Comparison of ENCODE assay signal across 16 cellular contexts in the genomic region with DNA sequence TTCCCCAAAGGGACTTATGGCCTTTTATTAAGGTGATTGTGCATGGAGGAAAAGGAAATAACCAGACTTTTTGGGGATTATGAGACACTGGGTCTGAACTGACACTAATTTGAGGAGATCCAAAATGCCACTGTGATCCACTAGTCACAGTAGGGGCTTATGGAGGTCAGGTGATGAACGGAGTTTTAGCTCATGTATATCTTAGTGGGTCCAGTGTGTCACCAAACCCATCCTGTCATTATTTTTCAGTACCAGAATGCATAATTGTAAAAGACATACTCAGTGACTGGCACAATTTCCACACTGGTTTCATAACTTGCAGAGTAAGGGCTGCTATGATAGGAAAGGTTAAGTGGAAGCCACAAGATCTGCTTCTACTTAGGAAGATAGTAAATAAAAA.
DNase-seq lines count a peak whose midpoint lies in the region; ATAC-seq and TF ChIP-seq lines count a peak whose summit lies in the region.
"Had no signal": no experiment of that assay in that cellular context is flagged by ENCODE, and none has a peak within 500 bp of the region (broad histone marks: within the 10 kb centered on the region; RNA-seq: fewer than 3 reads in every experiment).

No MANE protein-coding gene starts in this region.

- H3K27me3 ChIP-seq in GM23338 (ENCODE audit: insufficient read depth) (no peaks in the 10 kb centered on the region), upper lobe of left lung (no peaks in the 10 kb centered on the region)

- no peak for TF ChIP-seq POLR2A in upper lobe of left lung (IDR thresholded peaks at IDR 0.05)

- TF ChIP-seq CTCF in GM23338 (conservative IDR thresholded peaks at IDR 0.05; ENCODE audit: low read depth in 2 of 2) (no peak), upper lobe of left lung (IDR thresholded peaks at IDR 0.05) (no peak)

- no peak for TF ChIP-seq EP300 in upper lobe of left lung (IDR thresholded peaks at IDR 0.05)

- no peaks in the 10 kb centered on the region for H4K20me1 ChIP-seq in GM23338 (replicated peaks; ENCODE audit: insufficient read depth)

- H3K9me3 ChIP-seq in upper lobe of left lung = no peaks in the 10 kb centered on the region

- peaks cover 0 to 2% of the 10 kb centered on the region in 2 donors for H3K36me3 Mint-ChIP-seq in activated T-cell treated with anti-CD3 and anti-CD28 coated beads, Interleukin-2, amount 50 U/mL, for 72 hours (ENCODE audit: insufficient read depth in 2 of 2)
- peaks cover 7% of the 10 kb centered on the region for H3K36me3 Mint-ChIP-seq in activated T-helper 2 cell treated with anti-CD3 and anti-CD28 coated beads, Interferon-gamma antibody, Interleukin-2, Interleukin-4, amounts not matched to agents 10 μg/mL and 5 μg/mL and 100 μg/mL, durations not matched to agents 14 hours and 24 hours and 36 hours (ENCODE audit: low read depth)
- no peaks in the 10 kb centered on the region; the same call in 2 of the 3 replicates for H3K36me3 Mint-ChIP-seq in GM23338 (ENCODE audit: low read depth)
- H3K36me3 Mint-ChIP-seq: CD4-positive, CD25-positive, alpha-beta regulatory T cell had no signal

- peak in 1 of 2 donors; percentile 8 for DNase-seq in activated T-cell treated with anti-CD3 and anti-CD28 coated beads, Interleukin-2, amount 50 U/mL, for 72 hours
- DNase-seq in activated T-cell treated with anti-CD3 and anti-CD28 coated beads, Interleukin-2, amount 50 U/mL, for 1 hour = no peak
- no peak for DNase-seq in activated T-helper 2 cell treated with anti-CD3 and anti-CD28 coated beads, Interferon-gamma antibody, Interleukin-2, Interleukin-4, amounts not matched to agents 10 μg/mL and 5 μg/mL and 100 μg/mL, durations not matched to agents 14 hours and 24 hours and 36 hours (ENCODE audit: low spot score)
- peak; percentile 8 for DNase-seq in fibroblast of peridontal ligament (ENCODE audit: extremely low read depth)
- DNase-seq in GM23338 (ENCODE audit: low spot score) = no peak
- DNase-seq in activated CD8-positive, alpha-beta memory T cell treated with anti-CD3 and anti-CD28 coated beads for 24 hours = no peak
- DNase-seq in upper lobe of left lung = no peak
- DNase-seq: H7, KBM-7, NCI-H1436, NCI-H2029, NCI-H2171, NCI-H446, NCI-H69 had no signal

- H3K9me2 ChIP-seq in GM23338 (ENCODE audit: insufficient read depth) = no peaks in the 10 kb centered on the region

- H3K9me3 Mint-ChIP-seq in activated T-cell treated with anti-CD3 and anti-CD28 coated beads, Interleukin-2, amount 50 U/mL, for 72 hours = no peaks in the 10 kb centered on the region
- peaks cover 19% of the 10 kb centered on the region for H3K9me3 Mint-ChIP-seq in activated T-helper 2 cell treated with anti-CD3 and anti-CD28 coated beads, Interferon-gamma antibody, Interleukin-2, Interleukin-4, amounts not matched to agents 10 μg/mL and 5 μg/mL and 100 μg/mL, durations not matched to agents 14 hours and 24 hours and 36 hours
- H3K9me3 Mint-ChIP-seq in GM23338 = no peaks in the 10 kb centered on the region

- H3K36me3 ChIP-seq in GM23338 (ENCODE audit: insufficient read depth) (no peaks in the 10 kb centered on the region), upper lobe of left lung (no peaks in the 10 kb centered on the region)

- peak overlapping the region; percentile 93 for H3K27ac Mint-ChIP-seq in activated T-cell treated with anti-CD3 and anti-CD28 coated beads, Interleukin-2, amount 50 U/mL, for 72 hours
- peak overlapping the region; percentile 85 for H3K27ac Mint-ChIP-seq in activated T-helper 2 cell treated with anti-CD3 and anti-CD28 coated beads, Interferon-gamma antibody, Interleukin-2, Interleukin-4, amounts not matched to agents 10 μg/mL and 5 μg/mL and 100 μg/mL, durations not matched to agents 14 hours and 24 hours and 36 hours
- no peak overlapping the region for H3K27ac Mint-ChIP-seq in GM23338
- H3K27ac Mint-ChIP-seq: B cell had no signal

- H3K4me3 ChIP-seq in GM23338 (no peak overlapping the region), upper lobe of left lung (no peak overlapping the region)

- no peaks in the 10 kb centered on the region; the same call in 1 of the 2 replicates for H3K4me1 ChIP-seq in GM23338 (ENCODE audit: insufficient read depth)
- H3K4me1 ChIP-seq in upper lobe of left lung = no peaks in the 10 kb centered on the region

- ATAC-seq in activated T-cell treated with anti-CD3 and anti-CD28 coated beads, Interleukin-2, amount 50 U/mL, for 72 hours (replicated peaks in 1 of 2) = peak; percentile 73 to 78
- ATAC-seq in GM23338 = no peak
- ATAC-seq in upper lobe of left lung (ENCODE audit: low FRiP score in 2 of 2) = no peak

- H3K79me2 ChIP-seq in GM23338 (replicated peaks; ENCODE audit: insufficient read depth) = no peaks in the 10 kb centered on the region

- peak overlapping the region; percentile 29 to 73 for H3K4me3 Mint-ChIP-seq in activated T-cell treated with anti-CD3 and anti-CD28 coated beads, Interleukin-2, amount 50 U/mL, for 72 hours
- no peak overlapping the region for H3K4me3 Mint-ChIP-seq in activated T-helper 2 cell treated with anti-CD3 and anti-CD28 coated beads, Interferon-gamma antibody, Interleukin-2, Interleukin-4, amounts not matched to agents 10 μg/mL and 5 μg/mL and 100 μg/mL, durations not matched to agents 14 hours and 24 hours and 36 hours (ENCODE audit: low read depth)
- no peak overlapping the region for H3K4me3 Mint-ChIP-seq in GM23338
- H3K4me3 Mint-ChIP-seq: B cell; CD4-positive, CD25-positive, alpha-beta regulatory T cell had no signal

- no peak overlapping the region for H3K4me2 ChIP-seq in GM23338

- no peak overlapping the region for H2AFZ ChIP-seq in GM23338

- 65 to 75% methylated on average over 1 of the region's 1 CpG for WGBS in upper lobe of left lung, 2 donors

- no peaks in the 10 kb centered on the region for H3F3A ChIP-seq in GM23338 (replicated peaks; ENCODE audit: low read depth)

- intact Hi-C loops in activated T-helper 2 cell treated with anti-CD3 and anti-CD28 coated beads, Interferon-gamma antibody, Interleukin-2, Interleukin-4, amounts not matched to agents 10 μg/mL and 5 μg/mL and 100 μg/mL, durations not matched to agents 14 hours and 24 hours and 36 hours (cut with micrococcal nuclease) = loop anchor here (1.0 to 10.0 kb wide), 4 partner anchors 11 to 729 kb away; no protein-coding TSS in a partner anchor

- peaks cover 40% of the 10 kb centered on the region for H3K4me1 Mint-ChIP-seq in activated T-cell treated with anti-CD3 and anti-CD28 coated beads, Interleukin-2, amount 50 U/mL, for 72 hours (ENCODE audit: low read depth)
- H3K4me1 Mint-ChIP-seq in activated T-helper 2 cell treated with anti-CD3 and anti-CD28 coated beads, Interferon-gamma antibody, Interleukin-2, Interleukin-4, amounts not matched to agents 10 μg/mL and 5 μg/mL and 100 μg/mL, durations not matched to agents 14 hours and 24 hours and 36 hours (ENCODE audit: low read depth) = peaks cover 42% of the 10 kb centered on the region
- peaks cover 5% of the 10 kb centered on the region; the same call in 2 of the 3 replicates for H3K4me1 Mint-ChIP-seq in GM23338

- H3K27ac ChIP-seq in GM23338 (ENCODE audit: low read depth) = no peak overlapping the region
- H3K27ac ChIP-seq in upper lobe of left lung = no peak overlapping the region

- H3K27me3 Mint-ChIP-seq in activated T-cell treated with anti-CD3 and anti-CD28 coated beads, Interleukin-2, amount 50 U/mL, for 72 hours (ENCODE audit: low read depth) = peaks cover 49% of the 10 kb centered on the region
- no peaks in the 10 kb centered on the region for H3K27me3 Mint-ChIP-seq in activated T-helper 2 cell treated with anti-CD3 and anti-CD28 coated beads, Interferon-gamma antibody, Interleukin-2, Interleukin-4, amounts not matched to agents 10 μg/mL and 5 μg/mL and 100 μg/mL, durations not matched to agents 14 hours and 24 hours and 36 hours (ENCODE audit: low read depth)
- H3K27me3 Mint-ChIP-seq in GM23338 (ENCODE audit: insufficient read depth, low read depth, poor library complexity) = no peaks in the 10 kb centered on the region
- H3K27me3 Mint-ChIP-seq: B cell; CD4-positive, CD25-positive, alpha-beta regulatory T cell had no signal

TF ChIP-seq in GM23338, 12 proteins besides CTCF, POLR2A, EP300 and RAD21 (continues in another document):
- TF ChIP-seq NANOG (IDR thresholded peaks at IDR 0.05; ENCODE audit: borderline replicate concordance) = no peak

Comparison
In these comparisons a context has a peak if more than half of its experiments do, and no peak if none do; other contexts are left out.
1. ATAC-seq: peak in activated T-cell treated with anti-CD3 and anti-CD28 coated beads, Interleukin-2, amount 50 U/mL, for 72 hours (2 of 2); none in GM23338 (single experiment) and upper lobe of left lung (0 of 2).
2. H3K4me3 Mint-ChIP-seq: peak in activated T-cell treated with anti-CD3 and anti-CD28 coated beads, Interleukin-2, amount 50 U/mL, for 72 hours (2 of 2); none in activated T-helper 2 cell treated with anti-CD3 and anti-CD28 coated beads, Interferon-gamma antibody, Interleukin-2, Interleukin-4, amounts not matched to agents 10 μg/mL and 5 μg/mL and 100 μg/mL, durations not matched to agents 14 hours and 24 hours and 36 hours (single experiment) and GM23338 (single experiment).